Comparison of ENCODE assay signal across 14 cellular contexts in genomic region chr5:87390576-87391199, GRCh38. TPM values are rescaled to one million over a fixed set of nuclear protein-coding genes. Genes with fewer than 3 reads are reported as not detected.
DNase-seq lines count a peak whose midpoint lies in the region; ATAC-seq and TF ChIP-seq lines count a peak whose summit lies in the region.
"Had no signal": no experiment of that assay in that cellular context is flagged by ENCODE, and none has a peak within 500 bp of the region (broad histone marks: within the 10 kb centered on the region; RNA-seq: fewer than 3 reads in every experiment).

No MANE protein-coding gene starts in this region.

- no peak overlapping the region for H2BK5ac ChIP-seq in mesendoderm (ENCODE audit: low read length)

- peaks cover 24% of the 10 kb centered on the region for H3K4me1 Mint-ChIP-seq in activated naive CD8-positive, alpha-beta T cell (ENCODE audit: low read depth)
- H3K4me1 Mint-ChIP-seq in activated naive CD8-positive, alpha-beta T cell treated with anti-CD3 and anti-CD28 coated beads, Interleukin-2, amount 50 U/mL, for 24 hours: peaks cover 12% of the 10 kb centered on the region
- H3K4me1 Mint-ChIP-seq in activated T-helper 17 cell treated with anti-CD3 and anti-CD28 coated beads, Interleukin-2, amount 50 U/mL, for 72 hours: no peaks in the 10 kb centered on the region
- H3K4me1 Mint-ChIP-seq in stimulated activated naive B cell treated with anti-CD40 and anti-IgM and Interleukin-4, amounts not matched to agents 10 μg/mL and 1 μg/mL and 100 μg/mL, for 72 hours: peaks cover 0 to 2% of the 10 kb centered on the region in 2 donors

- no peak overlapping the region for H3K4me3 Mint-ChIP-seq in activated naive CD8-positive, alpha-beta T cell
- no peak overlapping the region for H3K4me3 Mint-ChIP-seq in activated naive CD8-positive, alpha-beta T cell treated with anti-CD3 and anti-CD28 coated beads, Interleukin-2, amount 50 U/mL, for 24 hours
- H3K4me3 Mint-ChIP-seq in activated T-helper 17 cell treated with anti-CD3 and anti-CD28 coated beads, Interleukin-2, amount 50 U/mL, for 72 hours: no peak overlapping the region
- H3K4me3 Mint-ChIP-seq in stimulated activated naive B cell treated with anti-CD40 and anti-IgM and Interleukin-4, amounts not matched to agents 10 μg/mL and 1 μg/mL and 100 μg/mL, for 72 hours: no peak overlapping the region
- H3K4me3 Mint-ChIP-seq: activated CD4-positive, alpha-beta T cell treated with anti-CD3 and anti-CD28 coated beads for 36 hours had no signal

- H3K27ac Mint-ChIP-seq in activated naive CD8-positive, alpha-beta T cell: peak overlapping the region; percentile 34
- no peak overlapping the region for H3K27ac Mint-ChIP-seq in activated naive CD8-positive, alpha-beta T cell treated with anti-CD3 and anti-CD28 coated beads, Interleukin-2, amount 50 U/mL, for 24 hours
- peak overlapping the region; percentile 80 for H3K27ac Mint-ChIP-seq in activated T-helper 17 cell treated with anti-CD3 and anti-CD28 coated beads, Interleukin-2, amount 50 U/mL, for 72 hours
- H3K27ac Mint-ChIP-seq in stimulated activated naive B cell treated with anti-CD40 and anti-IgM and Interleukin-4, amounts not matched to agents 10 μg/mL and 1 μg/mL and 100 μg/mL, for 72 hours: peak overlapping the region; percentile 69

- H3K4ac ChIP-seq in mesendoderm (ENCODE audit: low read depth, low read length): no peak overlapping the region

- H3K4me3 ChIP-seq in fibroblast of pulmonary artery (replicated peaks; ENCODE audit: low read depth, low read length) (no peak overlapping the region), mesendoderm (ENCODE audit: low read length) (no peak overlapping the region)
- H3K4me3 ChIP-seq: ascending aorta, lung, sigmoid colon had no signal

- H3K9me3 Mint-ChIP-seq in activated naive CD8-positive, alpha-beta T cell (ENCODE audit: low read depth): no peaks in the 10 kb centered on the region
- H3K9me3 Mint-ChIP-seq in activated naive CD8-positive, alpha-beta T cell treated with anti-CD3 and anti-CD28 coated beads, Interleukin-2, amount 50 U/mL, for 24 hours: no peaks in the 10 kb centered on the region
- no peaks in the 10 kb centered on the region for H3K9me3 Mint-ChIP-seq in activated T-helper 17 cell treated with anti-CD3 and anti-CD28 coated beads, Interleukin-2, amount 50 U/mL, for 72 hours
- H3K9me3 Mint-ChIP-seq in stimulated activated naive B cell treated with anti-CD40 and anti-IgM and Interleukin-4, amounts not matched to agents 10 μg/mL and 1 μg/mL and 100 μg/mL, for 72 hours: no peaks in the 10 kb centered on the region

- no peak for TF ChIP-seq CTCF in fibroblast of pulmonary artery (IDR thresholded peaks at IDR 0.05; ENCODE audit: low read length, missing control alignments)

- WGBS in mesendoderm (ENCODE audit: extremely low coverage, insufficient coverage, low lambda C conversion rate): no CpG with 5 or more reads among the region's 5 CpGs

- ATAC-seq in activated naive CD8-positive, alpha-beta T cell treated with anti-CD3 and anti-CD28 coated beads, Interleukin-2, amount 50 U/mL, for 24 hours: no peak
- ATAC-seq in activated T-helper 17 cell treated with anti-CD3 and anti-CD28 coated beads, Interleukin-2, amount 50 U/mL, for 72 hours (replicated peaks): no peak
- ATAC-seq in stimulated activated naive B cell treated with anti-CD40 and anti-IgM and Interleukin-4, amounts not matched to agents 10 μg/mL and 1 μg/mL and 100 μg/mL, for 72 hours (replicated peaks): no peak
- ATAC-seq in GM21423 (IDR thresholded peaks at IDR 0.05; ENCODE audit: unreplicated experiment) (no peak), HG02885 (IDR thresholded peaks at IDR 0.05; ENCODE audit: poor library complexity, unreplicated experiment) (no peak)
- ATAC-seq: activated CD4-positive, alpha-beta T cell treated with anti-CD3 and anti-CD28 coated beads for 36 hours had no signal

- no peak for DNase-seq in activated naive CD8-positive, alpha-beta T cell treated with anti-CD3 and anti-CD28 coated beads, Interleukin-2, amount 50 U/mL, for 24 hours
- DNase-seq in fibroblast of pulmonary artery (ENCODE audit: low read depth) (peak; percentile 22), mesendoderm (no peak)
- no peak for DNase-seq in stimulated activated naive B cell treated with anti-CD40 and anti-IgM and Interleukin-4, amounts not matched to agents 10 μg/mL and 1 μg/mL and 100 μg/mL, for 72 hours
- DNase-seq: activated CD4-positive, alpha-beta T cell treated with anti-CD3 and anti-CD28 coated beads for 36 hours; DMS53; sigmoid colon; stimulated activated CD4-positive, alpha-beta T cell treated with anti-CD3 and anti-CD28 coated beads, Interleukin-4, amount 100 ng/mL, for 1 hour had no signal

- no peaks in the 10 kb centered on the region for H3K27me3 ChIP-seq in mesendoderm (ENCODE audit: insufficient read depth, low read length, poor library complexity)
- H3K27me3 ChIP-seq: ascending aorta, sigmoid colon had no signal

- H2BK120ac ChIP-seq in mesendoderm (ENCODE audit: low read depth, low read length): no peak overlapping the region

- no peak overlapping the region for H2AK5ac ChIP-seq in mesendoderm (ENCODE audit: low read length)

- peaks cover 3% of the 10 kb centered on the region for H3K36me3 ChIP-seq in mesendoderm (ENCODE audit: control insufficient read depth, insufficient read depth, low read length)

- no peaks in the 10 kb centered on the region for H3K79me1 ChIP-seq in mesendoderm (ENCODE audit: low read length)

- H3K56ac ChIP-seq in mesendoderm (ENCODE audit: low read length): no peak overlapping the region

- H3K4me1 ChIP-seq in mesendoderm (ENCODE audit: control insufficient read depth, low read depth, low read length): no peaks in the 10 kb centered on the region

- H3K23ac ChIP-seq in mesendoderm (ENCODE audit: low read length): no peak overlapping the region

- no peak overlapping the region for H3K27ac ChIP-seq in mesendoderm (ENCODE audit: low read depth, low read length)
- H3K27ac ChIP-seq: ascending aorta had no signal

- no peaks in the 10 kb centered on the region for H3K79me2 ChIP-seq in mesendoderm (ENCODE audit: control insufficient read depth, insufficient read depth, low read length)

- H4K8ac ChIP-seq in mesendoderm (ENCODE audit: low read depth, low read length): no peak overlapping the region

- peaks cover 7% of the 10 kb centered on the region for H3K36me3 Mint-ChIP-seq in activated naive CD8-positive, alpha-beta T cell
- H3K36me3 Mint-ChIP-seq in activated naive CD8-positive, alpha-beta T cell treated with anti-CD3 and anti-CD28 coated beads, Interleukin-2, amount 50 U/mL, for 24 hours (ENCODE audit: low read depth): peaks cover 57% of the 10 kb centered on the region
- peaks cover 100% of the 10 kb centered on the region for H3K36me3 Mint-ChIP-seq in activated T-helper 17 cell treated with anti-CD3 and anti-CD28 coated beads, Interleukin-2, amount 50 U/mL, for 72 hours (ENCODE audit: low read depth)
- H3K36me3 Mint-ChIP-seq in stimulated activated naive B cell treated with anti-CD40 and anti-IgM and Interleukin-4, amounts not matched to agents 10 μg/mL and 1 μg/mL and 100 μg/mL, for 72 hours: peaks cover 13 to 44% of the 10 kb centered on the region in 2 donors

- no peaks in the 10 kb centered on the region for H3K27me3 Mint-ChIP-seq in activated naive CD8-positive, alpha-beta T cell
- no peaks in the 10 kb centered on the region for H3K27me3 Mint-ChIP-seq in activated naive CD8-positive, alpha-beta T cell treated with anti-CD3 and anti-CD28 coated beads, Interleukin-2, amount 50 U/mL, for 24 hours
- no peaks in the 10 kb centered on the region for H3K27me3 Mint-ChIP-seq in activated T-helper 17 cell treated with anti-CD3 and anti-CD28 coated beads, Interleukin-2, amount 50 U/mL, for 72 hours
- H3K27me3 Mint-ChIP-seq in stimulated activated naive B cell treated with anti-CD40 and anti-IgM and Interleukin-4, amounts not matched to agents 10 μg/mL and 1 μg/mL and 100 μg/mL, for 72 hours: no peaks in the 10 kb centered on the region
- H3K27me3 Mint-ChIP-seq: activated CD4-positive, alpha-beta T cell treated with anti-CD3 and anti-CD28 coated beads for 36 hours had no signal

- no peak overlapping the region for H3K4me2 ChIP-seq in mesendoderm (ENCODE audit: low read length)

- H2BK15ac ChIP-seq in mesendoderm (replicated peaks; ENCODE audit: low read depth): no peak overlapping the region

- no peak overlapping the region for H4K5ac ChIP-seq in mesendoderm (ENCODE audit: low read length)

- no peak overlapping the region for H3K18ac ChIP-seq in mesendoderm (ENCODE audit: low read length)

- H3K9ac ChIP-seq in mesendoderm (ENCODE audit: low read length): no peak overlapping the region

RNA-seq across cellular contexts. Expression of gene CCNH, which starts 22.0 kb away (rescaled TPM):
- 10 to 100 TPM; 59.0 to 67.4 TPM for total RNA-seq in activated T-helper 17 cell treated with anti-CD3 and anti-CD28 coated beads, Interleukin-2, amount 50 U/mL, for 72 hours
- 29.2 TPM for polyA plus RNA-seq in mesendoderm (2013, experiment 1 of 2)
- 30.6 TPM for polyA plus RNA-seq in mesendoderm (2013, experiment 2 of 2)
